1 cellular context compared by ENCODE assay signal in genomic region chr11:30917859-30918478, GRCh38.
TF ChIP-seq lines count a peak whose summit lies in the region.

No MANE protein-coding gene starts in this region.

TF ChIP-seq in HEK293, 187 proteins besides CTCF, POLR2A, EP300 and RAD21 (continued from another document):
- TF ChIP-seq ZNF660 (tag by site-specific recombination; IDR thresholded peaks at IDR 0.05) (peak; percentile 56; the same call in 1 of the 2 replicates), ZBTB49 (tag by site-specific recombination; IDR thresholded peaks at IDR 0.05; ENCODE audit: low read depth) (no peak), ZNF664 (tag by site-specific recombination; IDR thresholded peaks at IDR 0.05) (no peak), ZNF324 (tag by site-specific recombination; IDR thresholded peaks at IDR 0.05) (no peak), ZNF248 (tag by site-specific recombination; IDR thresholded peaks at IDR 0.05) (no peak), ZNF366 (tag by site-specific recombination; conservative IDR thresholded peaks at IDR 0.05) (no peak), ZNF350 (tag by site-specific recombination; IDR thresholded peaks at IDR 0.05) (no peak), ZNF132 (tag by site-specific recombination; IDR thresholded peaks at IDR 0.05; ENCODE audit: borderline replicate concordance) (no peak), ZNF174 (tag by site-specific recombination; IDR thresholded peaks at IDR 0.05) (no peak), KLF9 (tag by site-specific recombination; IDR thresholded peaks at IDR 0.05; ENCODE audit: low read depth) (no peak), PRDM1 (tag by site-specific recombination; IDR thresholded peaks at IDR 0.05) (peak; percentile 63), REPIN1 (tag by site-specific recombination; IDR thresholded peaks at IDR 0.05; ENCODE audit: low read depth) (no peak), HOXC10 (CRISPR knock-in tag; IDR thresholded peaks at IDR 0.05) (no peak), GFI1B (tag by site-specific recombination; IDR thresholded peaks at IDR 0.05) (no peak)
